ENCODE assay signal across 9 cellular contexts in the genomic region with DNA sequence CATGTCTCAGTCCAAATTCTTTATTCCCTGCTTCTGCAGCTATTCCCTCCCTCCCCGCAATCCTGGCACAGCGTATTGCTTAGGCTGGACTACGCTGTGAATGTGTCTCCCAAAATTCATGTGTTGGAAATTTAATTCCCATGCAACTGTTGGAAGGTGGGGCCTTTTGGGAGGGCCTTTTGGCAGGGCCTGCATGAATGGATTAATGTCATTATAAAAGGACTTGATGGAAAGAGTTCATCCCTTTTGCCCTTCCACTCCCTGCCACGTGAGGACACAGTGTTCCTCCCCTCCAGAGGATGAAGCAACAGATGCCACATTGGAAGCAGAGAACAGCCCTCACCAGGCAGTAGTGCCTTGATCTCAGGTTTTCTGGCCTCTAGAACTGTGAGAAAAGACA. TPM values are rescaled to one million over a fixed set of nuclear protein-coding genes. Genes with fewer than 3 reads are reported as not detected.
DNase-seq lines count a peak whose midpoint lies in the region; ATAC-seq and TF ChIP-seq lines count a peak whose summit lies in the region.
"Had no signal": no experiment of that assay in that cellular context is flagged by ENCODE, and none has a peak within 500 bp of the region (broad histone marks: within the 10 kb centered on the region; RNA-seq: fewer than 3 reads in every experiment).

No MANE protein-coding gene starts in this region.

- H3K27me3 ChIP-seq in A673 (replicated peaks; ENCODE audit: insufficient read depth, low read depth, low read length, poor library complexity), result no peaks in the 10 kb centered on the region
- H3K27me3 ChIP-seq: breast epithelium, pancreas had no signal

- H3K36me3 ChIP-seq in SK-N-MC (ENCODE audit: insufficient read depth, low read length) (no peaks in the 10 kb centered on the region), A673 (ENCODE audit: insufficient read depth, low read length, poor library complexity, severe bottlenecking) (no peaks in the 10 kb centered on the region)
- H3K36me3 ChIP-seq: breast epithelium, pancreas had no signal

- peak; percentile 67 for ATAC-seq in omental fat pad (ENCODE audit: low FRiP score)

- H3K4me3 ChIP-seq in SK-N-MC (no peak overlapping the region), A673 (ENCODE audit: low read depth, low read length, poor library complexity, severe bottlenecking) (no peak overlapping the region)
- H3K4me3 ChIP-seq: pancreas had no signal

- no TSS peak for BruUV-seq in A673 (replicated peaks; lab: Mats Ljungman, UMichigan)

- no peak overlapping the region for H3K9ac ChIP-seq in SK-N-MC (ENCODE audit: insufficient read length)

- POLR2A ChIA-PET in HEK293T (lab: Yijun Ruan, JAX), result interaction anchor here (1.0 kb wide), 1 partner anchor 11 kb away, joined by 3 read pairs; no protein-coding TSS in a partner anchor
- POLR2A ChIA-PET in A673 (lab: Charles Lee; ENCODE audit: low non-redundant PET), result no interaction called here

- DNase-seq in SK-N-MC (ENCODE audit: low read depth, low spot score) (no peak), fibroblast of peridontal ligament (ENCODE audit: extremely low read depth) (peak; percentile 17), omental fat pad (ENCODE audit: low spot score) (no peak), HEK293T (ENCODE audit: extremely low spot score) (no peak), NCI-H446 treated with DMSO at 0.1 percent for 48 hours (lab: John Stamatoyannopoulos, UW) (no peak), NCI-H2107 treated with DMSO at 0.1 percent for 48 hours (lab: John Stamatoyannopoulos, UW; ENCODE audit: unreplicated experiment) (no peak), A673 (ENCODE audit: low spot score) (no peak)

- intact Hi-C loops in A673 (cut with micrococcal nuclease; ENCODE audit: unreplicated experiment), result loop anchor here (5.0 to 10.0 kb wide), 2 partner anchors 127 to 551 kb away; no protein-coding TSS in a partner anchor

- H3K9me3 ChIP-seq in SK-N-MC (ENCODE audit: low read depth, low read length), result no peaks in the 10 kb centered on the region
- peaks cover 7% of the 10 kb centered on the region for H3K9me3 ChIP-seq in A673 (ENCODE audit: low read depth, low read length, poor library complexity, severe bottlenecking)
- H3K9me3 ChIP-seq: breast epithelium, pancreas had no signal

- CTCF ChIA-PET in HEK293T (lab: Yijun Ruan, JAX), result interaction anchor here (1.2 to 1.3 kb wide), 2 partner anchors 13 kb away, joined by 3 read pairs; no protein-coding TSS in a partner anchor
- CTCF ChIA-PET in A673 (lab: Charles Lee), result no interaction called here

- H3K27ac ChIP-seq in SK-N-MC, result peak overlapping the region; percentile 39; the same call in 1 of the 2 replicates
- H3K27ac ChIP-seq in A673 (ENCODE audit: low read depth, low read length, poor library complexity, severe bottlenecking), result no peak overlapping the region
- H3K27ac ChIP-seq: pancreas had no signal

- no peak for TF ChIP-seq CTCF in omental fat pad (IDR thresholded peaks at IDR 0.05)
- TF ChIP-seq CTCF in A673 (conservative IDR thresholded peaks at IDR 0.05; ENCODE audit: low read depth, low read length), result no peak

- peaks cover 6% of the 10 kb centered on the region for H3K4me1 ChIP-seq in A673 (ENCODE audit: insufficient read depth, low read length, poor library complexity, severe bottlenecking)
- H3K4me1 ChIP-seq: breast epithelium, pancreas had no signal

TF ChIP-seq in HEK293T, 16 proteins besides CTCF, POLR2A, EP300 and RAD21:
- TF ChIP-seq SP1 (IDR thresholded peaks at IDR 0.05) (no peak), ZNF384 (IDR thresholded peaks at IDR 0.05) (no peak), FOXM1 (IDR thresholded peaks at IDR 0.05; ENCODE audit: borderline replicate concordance) (no peak), FOXA1 (IDR thresholded peaks at IDR 0.05) (no peak), ARNT (IDR thresholded peaks at IDR 0.05) (no peak), FOXK2 (IDR thresholded peaks at IDR 0.05) (no peak), CTBP1 (IDR thresholded peaks at IDR 0.05; ENCODE audit: borderline replicate concordance) (no peak), NFRKB (IDR thresholded peaks at IDR 0.05) (no peak)
- TF ChIP-seq, protein P1, sequence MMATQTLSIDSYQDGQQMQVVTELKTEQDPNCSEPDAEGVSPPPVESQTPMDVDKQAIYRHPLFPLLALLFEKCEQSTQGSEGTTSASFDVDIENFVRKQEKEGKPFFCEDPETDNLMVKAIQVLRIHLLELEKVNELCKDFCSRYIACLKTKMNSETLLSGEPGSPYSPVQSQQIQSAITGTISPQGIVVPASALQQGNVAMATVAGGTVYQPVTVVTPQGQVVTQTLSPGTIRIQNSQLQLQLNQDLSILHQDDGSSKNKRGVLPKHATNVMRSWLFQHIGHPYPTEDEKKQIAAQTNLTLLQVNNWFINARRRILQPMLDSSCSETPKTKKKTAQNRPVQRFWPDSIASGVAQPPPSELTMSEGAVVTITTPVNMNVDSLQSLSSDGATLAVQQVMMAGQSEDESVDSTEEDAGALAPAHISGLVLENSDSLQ (IDR thresholded peaks at IDR 0.05), result no peak

RNA-seq across cellular contexts. Expression of a gene that starts 20.4 kb away (rescaled TPM):
- 100 to 1,000 TPM in 1 of 4 donors, 10 to 100 TPM in 3; 15.1 to 208 (median 49.7) TPM for total RNA-seq in omental fat pad
- total RNA-seq in A673 (2021), result 2.4 and 2.8 TPM in 2 replicates

RNA-seq across cellular contexts. Expression of a gene that starts 51.8 kb away (rescaled TPM):
- total RNA-seq in omental fat pad, result 10 to 100 TPM in 3 of 4 donors, 1 to 10 TPM in 1; 9.7 to 28.3 (median 23.2) TPM
- 4.8 and 6.0 TPM in 2 replicates for total RNA-seq in A673 (2021)

RNA-seq across cellular contexts. Expression of a gene that starts 54.3 kb away (rescaled TPM):
- total RNA-seq in omental fat pad (10 to 100 TPM; 27.7 to 65.3 (median 34.6) TPM), A673 (2021) (84.0 and 97.2 TPM in 2 replicates)
